Comparison of ENCODE assay signal across 1 cellular context in genomic region chr10:107031981-107032699, GRCh38.
A peak's percentile ranks its signal among the peaks of the same experiment; 100 is the strongest.
TF ChIP-seq lines count a peak whose summit lies in the region.

No MANE protein-coding gene starts in this region.

TF ChIP-seq in K562, 482 proteins besides CTCF, POLR2A, EP300 and RAD21 (continued from another document and continues in another):
- no peak for TF ChIP-seq MGA (IDR thresholded peaks at IDR 0.05)
- no peak for TF ChIP-seq NR1H2 (CRISPR knock-in tag; IDR thresholded peaks at IDR 0.05)
- no peak for TF ChIP-seq RUNX1 (IDR thresholded peaks at IDR 0.05; ENCODE audit: low read depth)
- no peak for TF ChIP-seq KLF16 (IDR thresholded peaks at IDR 0.05)
- TF ChIP-seq POLR2AphosphoS5 (IDR thresholded peaks at IDR 0.05; ENCODE audit: control insufficient read depth, insufficient read depth, low read depth, low read length): peak; percentile 47
- no peak for TF ChIP-seq PTTG1 (tag; IDR thresholded peaks at IDR 0.05; ENCODE audit: low read depth)
- no peak for TF ChIP-seq MECOM (CRISPR knock-in tag; IDR thresholded peaks at IDR 0.05)
- TF ChIP-seq OTX1 (CRISPR knock-in tag; IDR thresholded peaks at IDR 0.05): 0 out of 2 replicates have a peak, but pooled peaks have one; percentile 12
- no peak for TF ChIP-seq FOXM1 (IDR thresholded peaks at IDR 0.05; ENCODE audit: low read depth)
- TF ChIP-seq FOXM1 (CRISPR knock-in tag; IDR thresholded peaks at IDR 0.05; ENCODE audit: low read depth): no peak
- TF ChIP-seq KLF13 (tag; IDR thresholded peaks at IDR 0.05; ENCODE audit: borderline replicate concordance, low read depth): no peak
- TF ChIP-seq MTA2 (IDR thresholded peaks at IDR 0.05; ENCODE audit: low read depth): no peak
- no peak for TF ChIP-seq ZNF707 (CRISPR knock-in tag; conservative IDR thresholded peaks at IDR 0.05)
- TF ChIP-seq MTA1 (IDR thresholded peaks at IDR 0.05; ENCODE audit: borderline replicate concordance): no peak
- no peak for TF ChIP-seq E2F1 (CRISPR knock-in tag; IDR thresholded peaks at IDR 0.05)
- TF ChIP-seq ZNF280A (IDR thresholded peaks at IDR 0.05; ENCODE audit: low read depth, partially characterized antibody): no peak
- TF ChIP-seq MCM3 (IDR thresholded peaks at IDR 0.05): no peak
- no peak for TF ChIP-seq CHAMP1 (IDR thresholded peaks at IDR 0.05)
- TF ChIP-seq TRIM24 (IDR thresholded peaks at IDR 0.05): no peak
- TF ChIP-seq ZNF407 (IDR thresholded peaks at IDR 0.05; ENCODE audit: low read depth): no peak
- no peak for TF ChIP-seq ZNF121 (CRISPR knock-in tag; conservative IDR thresholded peaks at IDR 0.05)
- no peak for TF ChIP-seq ZNF639 (CRISPR knock-in tag; conservative IDR thresholded peaks at IDR 0.05 in 1 of 2, IDR thresholded peaks at IDR 0.05 in 1 of 2)
- no peak for TF ChIP-seq CBX1 (IDR thresholded peaks at IDR 0.05; ENCODE audit: low read depth)
- no peak for TF ChIP-seq ZBTB5 (IDR thresholded peaks at IDR 0.05)
